ENCODE assay signal across 22 cellular contexts in the genomic region with DNA sequence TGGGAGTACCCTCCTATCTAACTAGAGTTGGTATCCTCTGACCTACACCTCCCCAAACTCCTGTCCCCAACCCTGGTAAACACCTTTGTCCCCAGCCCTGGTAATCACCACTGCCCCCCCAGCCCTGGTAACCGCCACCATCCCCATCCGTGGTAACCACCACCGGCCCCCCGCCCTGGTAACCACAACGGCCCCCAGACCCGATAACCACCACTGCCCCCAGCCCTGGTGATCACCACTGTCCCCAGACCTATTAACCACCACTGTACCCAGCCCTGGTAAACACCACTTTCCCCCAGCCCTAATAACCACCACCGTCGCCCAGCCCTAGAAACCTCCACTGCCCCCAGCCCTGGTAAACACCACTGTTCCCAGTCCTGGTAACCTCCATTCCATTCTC.
"Had no signal": no experiment of that assay in that cellular context is flagged by ENCODE, and none has a peak within 500 bp of the region (broad histone marks: within the 10 kb centered on the region; RNA-seq: fewer than 3 reads in every experiment).

No MANE protein-coding gene starts in this region.

- H3K4me3 Mint-ChIP-seq: dendritic cell treated with granulocyte-macrophage colony-stimulating factor and Interleukin-4, amounts not matched to agents 40 ng/mL and 50 ng/mL, for 4 days; effector memory CD8-positive, alpha-beta T cell; endodermal cell had no signal

- H3K27me3 Mint-ChIP-seq: dendritic cell treated with granulocyte-macrophage colony-stimulating factor and Interleukin-4, amounts not matched to agents 40 ng/mL and 50 ng/mL, for 4 days had no signal

- ATAC-seq: effector memory CD8-positive, alpha-beta T cell; esophagus mucosa; foreskin keratinocyte; gastrocnemius medialis; gastroesophageal sphincter; heart left ventricle; heart right ventricle had no signal

- DNase-seq: colonic mucosa; cortex of kidney; dermis blood vessel endothelial cell; dorsolateral prefrontal cortex; effector CD4-positive, alpha-beta T cell; effector CD8-positive, alpha-beta T cell; effector memory CD4-positive, alpha-beta T cell; effector memory CD8-positive, alpha-beta T cell; endodermal cell; erythroblast; esophagus squamous epithelium; foreskin fibroblast; foreskin keratinocyte; foreskin melanocyte; gastrocnemius medialis; glutamatergic neuron; head of caudate nucleus; heart left ventricle; heart right ventricle had no signal

- H3K27ac Mint-ChIP-seq: dendritic cell treated with granulocyte-macrophage colony-stimulating factor and Interleukin-4, amounts not matched to agents 40 ng/mL and 50 ng/mL, for 4 days; effector memory CD8-positive, alpha-beta T cell; endodermal cell had no signal
